In the genomic region with DNA sequence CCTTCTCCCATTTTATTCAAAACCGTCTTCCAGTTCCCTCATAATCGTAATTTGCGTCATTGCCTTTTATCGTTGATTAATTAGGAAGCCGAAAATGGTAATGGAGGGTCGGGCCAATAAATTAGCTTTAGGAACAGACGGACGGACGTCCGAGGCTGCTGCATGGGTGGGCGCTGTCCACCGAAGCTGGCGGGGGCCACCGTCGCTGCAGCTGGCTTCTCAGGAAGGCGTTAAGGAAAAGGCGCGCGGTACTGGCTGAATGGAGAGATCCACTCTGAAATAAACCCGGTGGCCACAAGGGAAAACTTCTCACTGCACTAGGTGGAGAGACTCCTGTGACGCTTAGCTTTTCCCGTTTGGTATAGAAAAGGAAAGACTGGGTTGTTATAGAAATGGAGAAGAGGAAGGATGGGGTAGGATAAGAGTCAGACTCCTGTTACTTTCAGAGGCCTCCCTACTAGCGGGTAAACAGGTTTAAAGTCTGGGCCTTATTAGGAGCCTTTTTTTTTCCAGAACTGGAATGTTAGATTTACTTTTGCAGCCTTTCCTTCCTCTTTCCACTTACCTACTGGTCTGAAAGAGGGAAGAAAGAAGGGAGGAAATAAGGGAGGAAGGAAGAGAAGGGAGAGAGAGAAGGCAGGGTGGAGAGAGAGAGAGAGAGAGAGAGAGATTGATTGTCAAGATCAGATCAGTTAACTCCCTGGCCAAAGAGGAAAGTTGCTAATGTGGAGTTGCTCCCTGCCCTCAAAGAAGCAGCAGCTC, we compare ENCODE assay signal across 10 cellular contexts. TPM values are rescaled to one million over a fixed set of nuclear protein-coding genes. Genes with fewer than 3 reads are reported as not detected.
A peak's percentile ranks its signal among the peaks of the same experiment; 100 is the strongest.
DNase-seq lines count a peak whose midpoint lies in the region; ATAC-seq and TF ChIP-seq lines count a peak whose summit lies in the region.
"Had no signal": no experiment of that assay in that cellular context is flagged by ENCODE, and none has a peak within 500 bp of the region (broad histone marks: within the 10 kb centered on the region; RNA-seq: fewer than 3 reads in every experiment).

No MANE protein-coding gene starts in this region.

- H3K4me1 ChIP-seq in SK-N-SH (ENCODE audit: control insufficient read depth in 1 of 2, insufficient read depth in 2 of 2, low read depth in 1 of 2, low read length in 1 of 2): peaks cover 0 to 7% of the 10 kb centered on the region in 2 experiments; a peak in 1 of 4 replicates

- no peaks in the 10 kb centered on the region for H3K36me3 ChIP-seq in SK-N-SH (replicated peaks in 1 of 2; ENCODE audit: control insufficient read depth in 1 of 2, insufficient read depth in 2 of 2, low read length in 1 of 2)

- H3K9me3 ChIP-seq in SK-N-SH: no peaks in the 10 kb centered on the region

- WGBS in SK-N-SH (ENCODE audit: low lambda C conversion rate): 90% methylated on average over 23 of the region's 23 CpGs

- H2AFZ ChIP-seq in SK-N-SH (ENCODE audit: low read depth): no peak overlapping the region

- CTCF ChIA-PET in SK-N-SH (lab: Yijun Ruan, JAX): interaction anchor here (0.7 to 6.7 kb wide), 5 partner anchors 11 to 33 kb away, joined by 3 to 54 read pairs (median 3); partner anchors contain the start of gene PRDM8

- no peaks in the 10 kb centered on the region for H3K79me2 ChIP-seq in SK-N-SH (ENCODE audit: insufficient read depth)

- H3K27me3 ChIP-seq in SK-N-SH (ENCODE audit: insufficient read depth): no peaks in the 10 kb centered on the region
- H3K27me3 ChIP-seq: BLaER1 had no signal

- H3K36me3 Mint-ChIP-seq in activated T-cell treated with anti-CD3 and anti-CD28 coated beads, Interleukin-2, amount 50 U/mL, for 4 hours (ENCODE audit: insufficient read depth): peaks cover 2% of the 10 kb centered on the region

- peak overlapping the region; percentile 98 for H3K4me3 Mint-ChIP-seq in activated T-cell treated with anti-CD3 and anti-CD28 coated beads, Interleukin-2, amount 50 U/mL, for 4 hours

- H3K27me3 Mint-ChIP-seq in activated T-cell treated with anti-CD3 and anti-CD28 coated beads, Interleukin-2, amount 50 U/mL, for 4 hours (ENCODE audit: low read depth): no peaks in the 10 kb centered on the region

- no peak for TF ChIP-seq EP300 in SK-N-SH (IDR thresholded peaks at IDR 0.05; ENCODE audit: borderline replicate concordance in 1 of 2, low read depth in 1 of 2, low read length in 1 of 2)

- in situ Hi-C loops in astrocyte of the cerebellum (cut with HindIII; ENCODE audit: low sequenced_read_pairs): no loop called here

- ATAC-seq in activated T-cell treated with anti-CD3 and anti-CD28 coated beads, Interleukin-2, amount 50 U/mL, for 4 hours: no peak
- ATAC-seq in HG02642 (IDR thresholded peaks at IDR 0.05; ENCODE audit: poor library complexity, unreplicated experiment): no peak

- H3K4me2 ChIP-seq in SK-N-SH: no peak overlapping the region

- H3K9ac ChIP-seq in SK-N-SH: no peak overlapping the region
- H3K9ac ChIP-seq: BLaER1 had no signal

- POLR2A ChIA-PET in SK-N-SH (lab: Yijun Ruan, JAX): no interaction called here

- no peak for DNase-seq in activated T-cell treated with anti-CD3 and anti-CD28 coated beads, Interleukin-2, amount 50 U/mL, for 4 hours
- DNase-seq in activated T-cell treated with anti-CD3 and anti-CD28 coated beads for 4 hours (no peak), astrocyte of the cerebellum (ENCODE audit: low read depth) (no peak), medulla oblongata (ENCODE audit: extremely low spot score) (peak; percentile 33), substantia nigra (lab: John Stamatoyannopoulos, UW) (peak in 6 of 49 donors; percentile 3 to 15 (median 8)), SIG-M5 (lab: John Stamatoyannopoulos, UW) (no peak), SK-N-SH (no peak)
- DNase-seq: NCI-H1436 had no signal

- H3K4me3 ChIP-seq in astrocyte of the cerebellum (ENCODE audit: low read depth, low read length) (peak overlapping the region; percentile 89), SK-N-SH (ENCODE audit: low read depth in 2 of 2, low read length in 1 of 2) (no peak overlapping the region)
- H3K4me3 ChIP-seq: BLaER1 had no signal

- peaks cover 43% of the 10 kb centered on the region for H3K4me1 Mint-ChIP-seq in activated T-cell treated with anti-CD3 and anti-CD28 coated beads, Interleukin-2, amount 50 U/mL, for 4 hours (ENCODE audit: low read depth)

- no peaks in the 10 kb centered on the region for H3K9me3 Mint-ChIP-seq in activated T-cell treated with anti-CD3 and anti-CD28 coated beads, Interleukin-2, amount 50 U/mL, for 4 hours

- H4K20me1 ChIP-seq in SK-N-SH (ENCODE audit: insufficient read depth): no peaks in the 10 kb centered on the region
- H4K20me1 ChIP-seq: BLaER1 had no signal

- peak overlapping the region; percentile 86 for H3K27ac ChIP-seq in substantia nigra (ENCODE audit: low read depth, low read length, poor library complexity, severe bottlenecking)
- H3K27ac ChIP-seq in SK-N-SH (ENCODE audit: low read depth in 2 of 2, low read length in 1 of 2): no peak overlapping the region
- H3K27ac ChIP-seq: BLaER1 had no signal

- TF ChIP-seq RAD21 in SK-N-SH (IDR thresholded peaks at IDR 0.05; ENCODE audit: low read length): no peak

- peaks cover 5% of the 10 kb centered on the region for H3F3A ChIP-seq in SK-N-SH (replicated peaks; ENCODE audit: insufficient read depth)

- no peaks in the 10 kb centered on the region for H3K9me2 ChIP-seq in SK-N-SH

- TF ChIP-seq CTCF in astrocyte of the cerebellum (IDR thresholded peaks at IDR 0.05; ENCODE audit: low read depth, low read length, missing control alignments) (no peak), SK-N-SH (IDR thresholded peaks at IDR 0.05) (no peak)

TF ChIP-seq in SK-N-SH, 30 proteins besides CTCF, POLR2A, EP300 and RAD21:
- TF ChIP-seq, protein P1, sequence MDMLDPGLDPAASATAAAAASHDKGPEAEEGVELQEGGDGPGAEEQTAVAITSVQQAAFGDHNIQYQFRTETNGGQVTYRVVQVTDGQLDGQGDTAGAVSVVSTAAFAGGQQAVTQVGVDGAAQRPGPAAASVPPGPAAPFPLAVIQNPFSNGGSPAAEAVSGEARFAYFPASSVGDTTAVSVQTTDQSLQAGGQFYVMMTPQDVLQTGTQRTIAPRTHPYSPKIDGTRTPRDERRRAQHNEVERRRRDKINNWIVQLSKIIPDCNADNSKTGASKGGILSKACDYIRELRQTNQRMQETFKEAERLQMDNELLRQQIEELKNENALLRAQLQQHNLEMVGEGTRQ (IDR thresholded peaks at IDR 0.05; ENCODE audit: borderline replicate concordance, low read depth, low read length): no peak
- TF ChIP-seq SMC3 (IDR thresholded peaks at IDR 0.05; ENCODE audit: low read depth, low read length) (no peak), EZH2phosphoT487 (IDR thresholded peaks at IDR 0.05; ENCODE audit: borderline replicate concordance, low read depth) (no peak), MEF2A (IDR thresholded peaks at IDR 0.05; ENCODE audit: borderline replicate concordance, low read depth) (no peak), RCOR1 (IDR thresholded peaks at IDR 0.05; ENCODE audit: low read length) (no peak), TAF1 (IDR thresholded peaks at IDR 0.05; ENCODE audit: borderline replicate concordance, low read depth, low read length) (no peak), POLR2AphosphoS5 (IDR thresholded peaks at IDR 0.05; ENCODE audit: low read depth, low read length) (no peak), IRF3 (IDR thresholded peaks at IDR 0.05; ENCODE audit: low read depth, low read length) (no peak), TEAD4 (IDR thresholded peaks at IDR 0.05; ENCODE audit: borderline replicate concordance, insufficient read depth) (no peak)

RNA-seq across cellular contexts. Expression of gene PRDM8, which starts 11.3 kb away (rescaled TPM):
- total RNA-seq in activated T-cell treated with anti-CD3 and anti-CD28 coated beads, Interleukin-2, amount 50 U/mL, for 4 hours: 1 to 10 TPM; 2.9 to 5.1 (median 3.7) TPM
- 3.5 and 3.7 TPM in 2 replicates for polyA plus RNA-seq in SK-N-SH (2012; rRNA removed)
- polyA plus RNA-seq in SK-N-SH (2012; cell fraction: cytosol; rRNA removed): 2.3 and 2.6 TPM in 2 replicates
- polyA plus RNA-seq in SK-N-SH (2012; cell fraction: nucleus; rRNA removed): 10.2 and 11.7 TPM in 2 replicates
